1 cellular context compared by ENCODE assay signal in the genomic region with DNA sequence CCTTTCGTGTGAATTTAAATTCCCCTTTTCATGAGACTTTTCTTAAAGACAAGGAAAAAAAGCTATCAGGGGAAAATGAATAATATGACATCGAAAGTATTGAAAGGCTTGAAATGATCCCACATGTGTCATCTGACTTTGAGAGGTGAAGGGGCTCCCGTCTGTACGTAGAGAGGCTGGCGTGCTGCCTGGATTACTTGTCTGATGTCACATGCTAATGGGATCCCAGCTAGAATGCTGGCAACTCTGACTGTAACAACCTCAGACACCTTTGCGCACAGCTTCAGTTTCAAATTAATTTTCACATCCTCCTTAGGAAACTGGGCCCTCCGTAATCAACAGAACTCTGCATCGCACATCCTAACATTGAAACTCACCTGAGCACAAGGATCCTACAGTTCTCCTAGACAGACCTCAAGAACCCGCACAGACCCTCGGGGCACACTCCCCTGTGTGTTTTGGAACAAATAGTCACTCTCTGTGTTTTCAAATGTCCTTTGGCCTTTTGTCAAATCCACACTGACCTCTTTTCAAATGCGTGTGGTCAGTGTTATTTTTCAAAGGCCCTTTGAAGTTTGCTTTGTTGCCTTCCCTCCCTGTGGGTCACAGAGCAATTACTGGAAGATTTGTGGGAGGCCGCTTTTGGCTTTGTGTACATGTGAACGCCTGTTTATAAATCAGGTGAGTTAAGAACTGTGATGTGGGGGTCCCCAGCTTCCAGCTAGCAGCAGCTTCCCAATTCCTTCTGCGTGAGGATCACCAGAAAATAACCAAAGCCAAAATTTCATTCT.
TF ChIP-seq lines count a peak whose summit lies in the region.

No MANE protein-coding gene starts in this region.

TF ChIP-seq in liver, 16 proteins besides CTCF, POLR2A, EP300 and RAD21 (continued from another document):
- TF ChIP-seq FOXA2 (IDR thresholded peaks at IDR 0.05): peak; percentile 70
